Comparison of ENCODE assay signal across 8 cellular contexts in genomic region chr15:25849431-25849921, GRCh38. TPM values are rescaled to one million over a fixed set of nuclear protein-coding genes. Genes with fewer than 3 reads are reported as not detected.
A peak's percentile ranks its signal among the peaks of the same experiment; 100 is the strongest.
DNase-seq lines count a peak whose midpoint lies in the region; ATAC-seq and TF ChIP-seq lines count a peak whose summit lies in the region.

No MANE protein-coding gene starts in this region.

- POLR2A ChIA-PET in activated B cell treated with CpG ODN at 0.5 μM for 24 hours (lab: Charles Lee) = interaction anchor here (0.9 kb wide), 1 partner anchor 90 kb away, joined by 4 read pairs; no protein-coding TSS in a partner anchor

- peak overlapping the region; percentile 84 for H3K4me3 Mint-ChIP-seq in activated B cell treated with CpG ODN at 0.5 μM for 24 hours
- peak overlapping the region; percentile 31 for H3K4me3 Mint-ChIP-seq in glutamatergic neuron (ENCODE audit: unreplicated experiment)

- TF ChIP-seq CTCF in activated B cell treated with CpG ODN at 0.5 μM for 24 hours (IDR thresholded peaks at IDR 0.05) (no peak), glutamatergic neuron (IDR thresholded peaks at IDR 0.05; ENCODE audit: partially characterized antibody, unreplicated experiment) (no peak), retinal pigment epithelial cell (conservative IDR thresholded peaks at IDR 0.05; ENCODE audit: low read depth, low read length) (no peak)

- H3K4me1 Mint-ChIP-seq in activated B cell treated with CpG ODN at 0.5 μM for 24 hours = peaks cover 71% of the 10 kb centered on the region
- H3K4me1 Mint-ChIP-seq in glutamatergic neuron (ENCODE audit: low read depth, unreplicated experiment) = peaks cover 22% of the 10 kb centered on the region

- peak overlapping the region; percentile 14 for H3K4me3 ChIP-seq in retinal pigment epithelial cell (ENCODE audit: low read length)

- H3K27me3 Mint-ChIP-seq in activated B cell treated with CpG ODN at 0.5 μM for 24 hours (peaks cover 9% of the 10 kb centered on the region), glutamatergic neuron (ENCODE audit: unreplicated experiment) (peaks cover 2% of the 10 kb centered on the region)

- H3K27ac Mint-ChIP-seq in activated B cell treated with CpG ODN at 0.5 μM for 24 hours = peak overlapping the region; percentile 93
- H3K27ac Mint-ChIP-seq in glutamatergic neuron (ENCODE audit: unreplicated experiment) = no peak overlapping the region

- intact Hi-C loops in activated B cell treated with CpG ODN at 0.5 μM for 24 hours (cut with micrococcal nuclease) = no loop called here

- no peak for ATAC-seq in activated B cell treated with CpG ODN at 0.5 μM for 24 hours (ENCODE audit: low read depth)
- no peak for ATAC-seq in GM21528 (IDR thresholded peaks at IDR 0.05; ENCODE audit: low FRiP score, unreplicated experiment)

- peak; percentile 86 for DNase-seq in GM04504 (ENCODE audit: low read depth)
- no peak for DNase-seq in activated B cell treated with CpG ODN at 0.5 μM for 24 hours
- DNase-seq in glutamatergic neuron = no peak
- peak; percentile 63 for DNase-seq in retinal pigment epithelial cell (ENCODE audit: low read depth)
- no peak for DNase-seq in hippocampal formation (lab: John Stamatoyannopoulos, UW)
- DNase-seq in substantia nigra (lab: John Stamatoyannopoulos, UW) = no peak
- DNase-seq in NOMO-1 treated with DMSO at 0.1 percent for 48 hours (lab: John Stamatoyannopoulos, UW; ENCODE audit: unreplicated experiment) = no peak

- no peaks in the 10 kb centered on the region for H3K9me3 Mint-ChIP-seq in activated B cell treated with CpG ODN at 0.5 μM for 24 hours
- peaks cover 7% of the 10 kb centered on the region for H3K9me3 Mint-ChIP-seq in glutamatergic neuron (ENCODE audit: unreplicated experiment)

- H3K36me3 Mint-ChIP-seq in activated B cell treated with CpG ODN at 0.5 μM for 24 hours (ENCODE audit: low read depth) = no peaks in the 10 kb centered on the region
- H3K36me3 Mint-ChIP-seq in glutamatergic neuron (ENCODE audit: unreplicated experiment) = no peaks in the 10 kb centered on the region

- H3K27ac ChIP-seq in substantia nigra (ENCODE audit: low read depth, low read length, poor library complexity, severe bottlenecking) = no peak overlapping the region

- CTCF ChIA-PET in activated B cell treated with CpG ODN at 0.5 μM for 24 hours (lab: Charles Lee) = no interaction called here

RNA-seq across cellular contexts. Expression of gene ATP10A, which starts 13.7 kb away (rescaled TPM):
- total RNA-seq in activated B cell treated with CpG ODN at 0.5 μM for 24 hours (not detected in 2 replicates), glutamatergic neuron (ENCODE audit: unreplicated experiment) (not detected)

Comparison
In these comparisons a context has a peak if more than half of its experiments do, and no peak if none do; other contexts are left out.
1. DNase-seq: peak in GM04504 (single experiment) and retinal pigment epithelial cell (single experiment); none in activated B cell treated with CpG ODN at 0.5 μM for 24 hours (single experiment), glutamatergic neuron (single experiment), hippocampal formation (0 of 2), substantia nigra (0 of 49) and NOMO-1 treated with DMSO at 0.1 percent for 48 hours (single experiment).